26 cellular contexts compared by ENCODE assay signal in genomic region chr2:187842315-187842714, GRCh38.
"Had no signal": no experiment of that assay in that cellular context is flagged by ENCODE, and none has a peak within 500 bp of the region (broad histone marks: within the 10 kb centered on the region; RNA-seq: fewer than 3 reads in every experiment).

No MANE protein-coding gene starts in this region.

- H3K4me1 ChIP-seq: left lung, lower lobe of right lung, pancreas, prostate gland, sigmoid colon, spleen, suprapubic skin, upper lobe of right lung had no signal

- DNase-seq: immature natural killer cell; kidney; left colon; left lung; lower lobe of right lung; mammary epithelial cell; mesenchymal stem cell; naive thymus-derived CD8-positive, alpha-beta T cell; nucleus accumbens; pancreas; posterior cingulate gyrus; right cardiac atrium; sigmoid colon; small intestine; spleen; stimulated activated CD4-positive, alpha-beta T cell treated with anti-CD3 and anti-CD28 coated beads, Interleukin-4, amount 100 ng/mL, for 24 hours; stimulated activated naive CD4-positive, alpha-beta T cell; tibial artery; trophoblast cell; upper lobe of right lung had no signal

- H3K27me3 ChIP-seq: left lung, pancreas, sigmoid colon, spleen, suprapubic skin, tibial artery, upper lobe of right lung had no signal

- ATAC-seq: left colon; lower lobe of right lung; naive thymus-derived CD8-positive, alpha-beta T cell; right cardiac atrium; stimulated activated effector memory CD8-positive, alpha-beta T cell treated with anti-CD3 and anti-CD28 coated beads, Interleukin-12 subunit alpha, Interleukin-12 subunit beta, amount 100 ng/mL, for 72 hours; upper lobe of right lung had no signal

- H3K4me3 ChIP-seq: left lung, lower lobe of right lung, pancreas, prostate gland, sigmoid colon, spleen, suprapubic skin, thoracic aorta, tibial artery, upper lobe of right lung had no signal

- FAIRE-seq: islet of Langerhans, pancreas, urothelium cell line had no signal

- H3K36me3 ChIP-seq: left lung, lower lobe of right lung, pancreas, prostate gland, sigmoid colon, spleen, suprapubic skin, thoracic aorta, tibial artery, upper lobe of right lung had no signal

- H3K27ac ChIP-seq: left lung, lower lobe of right lung, pancreas, prostate gland, sigmoid colon, spleen, suprapubic skin, tibial artery, upper lobe of right lung had no signal

- H3K9me3 ChIP-seq: left lung, lower lobe of right lung, pancreas, prostate gland, sigmoid colon, spleen, suprapubic skin, thoracic aorta, tibial artery, upper lobe of right lung had no signal
